28 cellular contexts compared by ENCODE assay signal in genomic region chr2:235914756-235915155, GRCh38.
"Had no signal": no experiment of that assay in that cellular context is flagged by ENCODE, and none has a peak within 500 bp of the region (broad histone marks: within the 10 kb centered on the region; RNA-seq: fewer than 3 reads in every experiment).

No MANE protein-coding gene starts in this region.

- H3K36me3 Mint-ChIP-seq: naive B cell; stimulated activated naive B cell treated with anti-CD40 and anti-IgM and Interleukin-4, amounts not matched to agents 10 μg/mL and 1 μg/mL and 100 μg/mL, for 72 hours had no signal

- H3K4me3 Mint-ChIP-seq: mesothelial cell of epicardium; naive B cell; natural killer cell; nephron progenitor cell; stimulated activated naive B cell treated with anti-CD40 and anti-IgM and Interleukin-4, amounts not matched to agents 10 μg/mL and 1 μg/mL and 100 μg/mL, for 72 hours had no signal

- ATAC-seq: left cardiac atrium; left lobe of liver; left ventricle myocardium superior; lower lobe of right lung; natural killer cell; psoas muscle; right lobe of liver; stimulated activated naive B cell treated with anti-CD40 and anti-IgM and Interleukin-4, amounts not matched to agents 10 μg/mL and 1 μg/mL and 100 μg/mL, for 72 hours; stimulated activated naive CD8-positive, alpha-beta T cell treated with anti-CD3 and anti-CD28 coated beads, Interleukin-15, Interleukin-2, amounts not matched to agents 100 U/mL and 50 U/mL, for 24 hours had no signal

- H3K27ac Mint-ChIP-seq: mesothelial cell of epicardium; naive B cell; natural killer cell; nephron progenitor cell; stimulated activated naive B cell treated with anti-CD40 and anti-IgM and Interleukin-4, amounts not matched to agents 10 μg/mL and 1 μg/mL and 100 μg/mL, for 72 hours had no signal

- H3K79me2 ChIP-seq: parathyroid adenoma had no signal

- H2AFZ ChIP-seq: parathyroid adenoma had no signal

- H3K27ac ChIP-seq: lower lobe of right lung, parathyroid adenoma, psoas muscle, right atrium auricular region, right lobe of liver, stomach, testis, thyroid gland, transverse colon, upper lobe of left lung, vagina had no signal

- H3K9ac ChIP-seq: parathyroid adenoma had no signal

- H3K4me1 Mint-ChIP-seq: mesothelial cell of epicardium; naive B cell; natural killer cell; stimulated activated naive B cell treated with anti-CD40 and anti-IgM and Interleukin-4, amounts not matched to agents 10 μg/mL and 1 μg/mL and 100 μg/mL, for 72 hours had no signal

- H3K9me3 ChIP-seq: right atrium auricular region, right lobe of liver, stomach, testis, thyroid gland, transverse colon, upper lobe of left lung, vagina had no signal

- H3K36me3 ChIP-seq: lower lobe of right lung, right atrium auricular region, right lobe of liver, thyroid gland, vagina had no signal

- H3K27me3 Mint-ChIP-seq: stimulated activated naive B cell treated with anti-CD40 and anti-IgM and Interleukin-4, amounts not matched to agents 10 μg/mL and 1 μg/mL and 100 μg/mL, for 72 hours had no signal

- H3K27me3 ChIP-seq: right atrium auricular region, right lobe of liver, stomach, testis, thyroid gland, transverse colon, upper lobe of left lung, vagina had no signal

- H3K4me1 ChIP-seq: lower lobe of right lung, parathyroid adenoma, psoas muscle, right atrium auricular region, right lobe of liver, stomach, testis, thyroid gland, transverse colon, upper lobe of left lung, vagina had no signal

- H3K4me3 ChIP-seq: lower lobe of right lung, psoas muscle, right atrium auricular region, right lobe of liver, stomach, testis, thyroid gland, transverse colon, upper lobe of left lung, vagina had no signal

- DNase-seq: hippocampal formation; kidney glomerular epithelial cell; left cardiac atrium; left ventricle myocardium superior; lower lobe of right lung; mammary epithelial cell; mesenchymal stem cell; naive B cell; natural killer cell; nephron progenitor cell; psoas muscle; right lobe of liver; stimulated activated CD4-positive, alpha-beta T cell treated with anti-CD3 and anti-CD28 coated beads, Interleukin-12 subunit alpha, Interleukin-12 subunit beta, amount 100 ng/mL, for 4 hours; stimulated activated CD4-positive, alpha-beta T cell treated with anti-CD3 and anti-CD28 coated beads, Interleukin-15, amount 100 ng/mL, for 24 hours; stimulated activated CD4-positive, alpha-beta T cell treated with anti-CD3 and anti-CD28 coated beads, Interleukin-2, amount 100 ng/mL, for 24 hours; stimulated activated CD4-positive, alpha-beta T cell treated with anti-CD3 and anti-CD28 coated beads, Interleukin-4, amount 100 ng/mL, for 1 hour; stimulated activated naive B cell treated with anti-CD40 and anti-IgM and Interleukin-4, amounts not matched to agents 10 μg/mL and 1 μg/mL and 100 μg/mL, for 72 hours; stimulated activated naive CD8-positive, alpha-beta T cell treated with anti-CD3 and anti-CD28 coated beads, Interleukin-15, Interleukin-2, amounts not matched to agents 100 U/mL and 50 U/mL, for 24 hours; stomach; testis; thyroid gland; transverse colon; upper lobe of left lung had no signal
